ENCODE assay signal across 8 cellular contexts in genomic region chr13:74135306-74136088, GRCh38.
DNase-seq lines count a peak whose midpoint lies in the region; ATAC-seq and TF ChIP-seq lines count a peak whose summit lies in the region.

No MANE protein-coding gene starts in this region.

- peaks cover 24% of the 10 kb centered on the region for H3K4me1 Mint-ChIP-seq in central memory CD8-positive, alpha-beta T cell

- no peaks in the 10 kb centered on the region for H3K27me3 Mint-ChIP-seq in central memory CD8-positive, alpha-beta T cell

- H3K36me3 Mint-ChIP-seq in central memory CD8-positive, alpha-beta T cell (ENCODE audit: insufficient read depth): peaks cover 28% of the 10 kb centered on the region

- no peaks in the 10 kb centered on the region for H3K9me3 Mint-ChIP-seq in central memory CD8-positive, alpha-beta T cell

- DNase-seq in NCI-H510A treated with DMSO at 0.1 percent for 48 hours (lab: John Stamatoyannopoulos, UW) (peak; percentile 20), NCI-H510A (lab: John Stamatoyannopoulos, UW) (no peak), NCI-H1417 treated with DMSO at 0.1 percent for 48 hours (lab: John Stamatoyannopoulos, UW) (peak; percentile 72), WERI-Rb-1 (peak; percentile 72), kidney glomerular epithelial cell (lab: John Stamatoyannopoulos, UW) (peak; percentile 79)
- peak; percentile 25 to 39 for DNase-seq in central memory CD8-positive, alpha-beta T cell (ENCODE audit: low spot score in 2 of 2)
- DNase-seq in stimulated activated CD4-positive, alpha-beta T cell treated with anti-CD3 and anti-CD28 coated beads, Interleukin-1b, Interleukin-23, amount 100 ng/mL, for 4 hours (ENCODE audit: low read depth in 2 of 2): peak; percentile 41 to 51

- H3K27ac Mint-ChIP-seq in central memory CD8-positive, alpha-beta T cell (ENCODE audit: low read depth): no peak overlapping the region

- peak overlapping the region; percentile 86 for H3K4me3 ChIP-seq in WERI-Rb-1 (ENCODE audit: low read depth, low read length)

- no peak for TF ChIP-seq CTCF in WERI-Rb-1 (IDR thresholded peaks at IDR 0.05; ENCODE audit: low read depth, low read length)

- no peaks in the 10 kb centered on the region for H3K27me3 ChIP-seq in WERI-Rb-1 (ENCODE audit: insufficient read depth, low read depth, severe bottlenecking)

- no peaks in the 10 kb centered on the region for H3K36me3 ChIP-seq in WERI-Rb-1

- no peaks in the 10 kb centered on the region for H3K9me3 ChIP-seq in WERI-Rb-1 (ENCODE audit: severe bottlenecking)

- ATAC-seq in HG02763 (IDR thresholded peaks at IDR 0.05; ENCODE audit: unreplicated experiment): peak; percentile 44
- ATAC-seq in central memory CD8-positive, alpha-beta T cell (replicated peaks; ENCODE audit: extremely low read depth, poor library complexity, severe bottlenecking): no peak

- no peak overlapping the region for H3K4me3 Mint-ChIP-seq in central memory CD8-positive, alpha-beta T cell

- H3K27ac ChIP-seq in WERI-Rb-1: peak overlapping the region; percentile 89
